Comparison of ENCODE assay signal across 29 cellular contexts in the genomic region with DNA sequence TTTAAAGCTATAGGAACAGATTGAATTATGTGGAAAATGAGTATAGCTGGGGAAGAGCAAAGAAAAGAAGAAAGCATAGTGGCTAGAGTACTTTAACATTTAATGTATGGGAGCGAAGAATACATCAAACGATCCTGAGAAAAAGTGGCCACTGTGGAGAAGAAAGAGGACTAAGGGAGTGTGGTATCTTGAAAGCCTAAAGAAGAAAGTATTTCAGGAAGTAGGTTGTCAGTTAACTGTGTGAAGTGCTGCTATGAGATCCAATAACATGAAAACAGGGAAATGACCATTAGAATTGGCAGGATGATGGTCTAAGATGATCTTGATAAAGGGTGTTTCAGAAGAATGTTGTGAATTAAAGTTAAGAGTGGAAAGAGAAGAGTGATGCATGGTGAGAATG.
A peak's percentile ranks its signal among the peaks of the same experiment; 100 is the strongest.
DNase-seq lines count a peak whose midpoint lies in the region; TF ChIP-seq lines count a peak whose summit lies in the region.
"Had no signal": no experiment of that assay in that cellular context is flagged by ENCODE, and none has a peak within 500 bp of the region (broad histone marks: within the 10 kb centered on the region; RNA-seq: fewer than 3 reads in every experiment).

No MANE protein-coding gene starts in this region.

- peak; percentile 84 for DNase-seq in A673 (ENCODE audit: low spot score)
- peak; percentile 98 for DNase-seq in SK-N-MC (ENCODE audit: low read depth, low spot score)
- no peak for DNase-seq in NCI-H2196 treated with DMSO at 0.1 percent for 48 hours (lab: John Stamatoyannopoulos, UW; ENCODE audit: unreplicated experiment)
- DNase-seq in left ventricle myocardium inferior = no peak
- DNase-seq: 8988T; ACHN; AML-193; BE2C; C1 segment of cervical spinal cord; Caco-2; Calu3; CD4-positive, alpha-beta memory T cell; CD4-positive, alpha-beta T cell; CD4-positive, CD25-positive, alpha-beta regulatory T cell; CD8-positive, alpha-beta memory T cell; CD8-positive, alpha-beta T cell; COR-L47; DMS 273 treated with DMSO at 0.1 percent for 48 hours; DMS153; DMS53; DMS79; DMS79 treated with DMSO at 0.1 percent for 48 hours; DND-41; EL had no signal

- H3K9me3 ChIP-seq in A673 (ENCODE audit: low read depth, low read length, poor library complexity, severe bottlenecking) = peaks cover 8% of the 10 kb centered on the region
- 0 out of 2 replicates have a peak, but pooled peaks cover 4% of the 10 kb centered on the region for H3K9me3 ChIP-seq in SK-N-MC (ENCODE audit: low read depth, low read length)
- peaks cover 18% of the 10 kb centered on the region for H3K9me3 ChIP-seq in left ventricle myocardium inferior (replicated peaks)
- H3K9me3 ChIP-seq: A549, BE2C, Caco-2 had no signal

- H3K4me3 ChIP-seq in A673 (ENCODE audit: low read depth, low read length, poor library complexity, severe bottlenecking) = no peak overlapping the region
- peak overlapping the region; percentile 51 for H3K4me3 ChIP-seq in SK-N-MC
- H3K4me3 ChIP-seq in left ventricle myocardium inferior = no peak overlapping the region
- H3K4me3 ChIP-seq: A549; BLaER1; BLaER1 treated with 17β-estradiol and CSF1 and Interleukin-3, amounts not matched to agents 10 nM and 100 nM had no signal

- H3K4me1 ChIP-seq in A673 (ENCODE audit: insufficient read depth, low read length, poor library complexity, severe bottlenecking) = peaks cover 14% of the 10 kb centered on the region
- no peaks in the 10 kb centered on the region for H3K4me1 ChIP-seq in left ventricle myocardium inferior
- H3K4me1 ChIP-seq: A549, BLaER1, Caco-2 had no signal

- no TSS peak for BruUV-seq in A673 (replicated peaks; lab: Mats Ljungman, UMichigan)

- no peaks in the 10 kb centered on the region for H3K36me3 ChIP-seq in A673 (ENCODE audit: insufficient read depth, low read length, poor library complexity, severe bottlenecking)
- peaks cover 3% of the 10 kb centered on the region; the same call in 1 of the 2 replicates for H3K36me3 ChIP-seq in SK-N-MC (ENCODE audit: insufficient read depth, low read length)
- no peaks in the 10 kb centered on the region for H3K36me3 ChIP-seq in left ventricle myocardium inferior
- H3K36me3 ChIP-seq: BE2C; BLaER1; BLaER1 treated with 17β-estradiol and CSF1 and Interleukin-3, amounts not matched to agents 10 nM and 100 nM had no signal

- TF ChIP-seq CTCF in A673 (conservative IDR thresholded peaks at IDR 0.05; ENCODE audit: low read depth, low read length) = no peak
- no peak for TF ChIP-seq CTCF in left ventricle myocardium inferior (IDR thresholded peaks at IDR 0.05; ENCODE audit: borderline replicate concordance)

- H3K27me3 ChIP-seq in A673 (replicated peaks; ENCODE audit: insufficient read depth, low read depth, low read length, poor library complexity) (no peaks in the 10 kb centered on the region), left ventricle myocardium inferior (ENCODE audit: low read depth) (no peaks in the 10 kb centered on the region)
- H3K27me3 ChIP-seq: BE2C; BLaER1; BLaER1 treated with 17β-estradiol and CSF1 and Interleukin-3, amounts not matched to agents 10 nM and 100 nM had no signal

- POLR2A ChIA-PET in A673 (lab: Charles Lee; ENCODE audit: low non-redundant PET) = no interaction called here

- H3K27ac ChIP-seq in A673 (ENCODE audit: low read depth, low read length, poor library complexity, severe bottlenecking) = peak overlapping the region; percentile 95
- H3K27ac ChIP-seq in SK-N-MC = peak overlapping the region; percentile 99
- H3K27ac ChIP-seq in left ventricle myocardium inferior (replicated peaks) = no peak overlapping the region
- H3K27ac ChIP-seq: 22Rv1; A549; BLaER1; BLaER1 treated with 17β-estradiol and CSF1 and Interleukin-3, amounts not matched to agents 10 nM and 100 nM; C4-2B had no signal

- CTCF ChIA-PET in A673 (lab: Charles Lee) = no interaction called here

- intact Hi-C loops in A673 (cut with micrococcal nuclease; ENCODE audit: unreplicated experiment) = loop anchor here (2.0 to 5.0 kb wide), 2 partner anchors 76 to 166 kb away; no protein-coding TSS in a partner anchor
- intact Hi-C loops in left ventricle myocardium inferior (cut with micrococcal nuclease) = no loop called here

- H3K9ac ChIP-seq in SK-N-MC (ENCODE audit: insufficient read length) = peak overlapping the region; percentile 69
- H3K9ac ChIP-seq: BLaER1; BLaER1 treated with 17β-estradiol and CSF1 and Interleukin-3, amounts not matched to agents 10 nM and 100 nM had no signal

Comparison
In these comparisons a context has a peak if more than half of its experiments do, and no peak if none do; other contexts are left out.
1. DNase-seq: peak in A673 (single experiment) and SK-N-MC (single experiment); none in NCI-H2196 treated with DMSO at 0.1 percent for 48 hours (single experiment) and left ventricle myocardium inferior (single experiment).